ENCODE assay signal across 17 cellular contexts in genomic region chr2:17800693-17801458, GRCh38. TPM values are rescaled to one million over a fixed set of nuclear protein-coding genes. Genes with fewer than 3 reads are reported as not detected.
DNase-seq lines count a peak whose midpoint lies in the region; ATAC-seq lines count a peak whose summit lies in the region.
"Had no signal": no experiment of that assay in that cellular context is flagged by ENCODE, and none has a peak within 500 bp of the region (broad histone marks: within the 10 kb centered on the region; RNA-seq: fewer than 3 reads in every experiment).

No MANE protein-coding gene starts in this region.

- ATAC-seq in GM21723 (IDR thresholded peaks at IDR 0.05; ENCODE audit: unreplicated experiment) = no peak
- ATAC-seq: activated CD8-positive, alpha-beta memory T cell treated with anti-CD3 and anti-CD28 coated beads, Interleukin-2, amount 10 ng/mL, durations not matched to agents 7 days and 5 days; body of pancreas had no signal

- DNase-seq in DMS153 (lab: John Stamatoyannopoulos, UW) = peak; percentile 7
- DNase-seq in DMS153 treated with DMSO at 0.1 percent for 48 hours (lab: John Stamatoyannopoulos, UW; ENCODE audit: unreplicated experiment) = no peak
- peak; percentile 47 for DNase-seq in NCI-H2196 (lab: John Stamatoyannopoulos, UW; ENCODE audit: unreplicated experiment)
- DNase-seq in glomerular visceral epithelial cell (ENCODE audit: extremely low spot score) = peak; percentile 33
- DNase-seq in renal cortical epithelial cell (ENCODE audit: low read depth) = peak; percentile 73
- no peak for DNase-seq in islet precursor cell
- DNase-seq in cerebellar nuclear complex (lab: John Stamatoyannopoulos, UW) = no peak
- DNase-seq: activated CD8-positive, alpha-beta memory T cell treated with anti-CD3 and anti-CD28 coated beads, Interleukin-2, amount 10 ng/mL, durations not matched to agents 7 days and 5 days; activated naive CD4-positive, alpha-beta T cell treated with anti-CD3 and anti-CD28 coated beads for 36 hours; CD4-positive, CD25-positive, alpha-beta regulatory T cell; GF-D8; mesendoderm; MG63; trophoblast cell had no signal

RNA-seq across cellular contexts. Expression of gene MSGN1, which starts 15.4 kb away (rescaled TPM):
- not detected in 2 replicates for total RNA-seq in renal cortical epithelial cell
- total RNA-seq: A172; activated CD8-positive, alpha-beta memory T cell treated with anti-CD3 and anti-CD28 coated beads, Interleukin-2, amount 10 ng/mL, durations not matched to agents 7 days and 5 days; activated naive CD4-positive, alpha-beta T cell treated with anti-CD3 and anti-CD28 coated beads for 36 hours; body of pancreas; CD4-positive, CD25-positive, alpha-beta regulatory T cell had no signal

RNA-seq across cellular contexts. Expression of gene GEN1, which starts 46.9 kb away (rescaled TPM):
- total RNA-seq in renal cortical epithelial cell = 11.7 and 16.1 TPM in 2 replicates

RNA-seq across cellular contexts. Expression of gene SMC6, which starts 47.3 kb away (rescaled TPM):
- 22.2 and 33.8 TPM in 2 replicates for total RNA-seq in renal cortical epithelial cell

Comparison
In these comparisons a context has a peak if more than half of its experiments do, and no peak if none do; other contexts are left out.
1. DNase-seq: peak in DMS153 (single experiment), NCI-H2196 (single experiment), glomerular visceral epithelial cell (single experiment) and renal cortical epithelial cell (single experiment); none in DMS153 treated with DMSO at 0.1 percent for 48 hours (single experiment), islet precursor cell (single experiment) and cerebellar nuclear complex (0 of 2).